Comparison of ENCODE assay signal across 16 cellular contexts in the genomic region with DNA sequence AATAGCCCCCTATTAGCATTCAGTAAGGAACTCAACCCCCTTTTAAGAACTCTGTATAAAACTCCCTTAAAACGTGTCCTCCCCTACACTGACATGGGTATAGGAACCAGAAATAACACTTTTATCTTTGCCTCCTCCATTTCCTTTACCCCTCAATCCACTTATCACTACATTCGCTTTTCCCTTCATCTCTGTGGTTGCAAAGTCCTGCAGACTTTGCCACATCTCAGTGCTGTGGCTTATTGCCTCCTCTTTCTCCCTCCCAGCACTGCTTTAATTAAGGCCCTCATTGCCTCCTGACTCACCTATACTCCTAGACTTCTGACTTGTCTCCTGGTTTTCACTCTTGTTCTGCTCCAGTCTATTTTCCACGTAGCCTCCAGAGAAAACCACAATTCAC.
"Had no signal": no experiment of that assay in that cellular context is flagged by ENCODE, and none has a peak within 500 bp of the region (broad histone marks: within the 10 kb centered on the region; RNA-seq: fewer than 3 reads in every experiment).

No MANE protein-coding gene starts in this region.

- H3K36me3 ChIP-seq: left lung, right atrium auricular region, suprapubic skin had no signal

- H3K4me3 ChIP-seq: dorsolateral prefrontal cortex, left lung, right atrium auricular region, skin epidermis, suprapubic skin had no signal

- H3K9me3 ChIP-seq: left lung, right atrium auricular region, suprapubic skin had no signal

- H3K27ac ChIP-seq: dorsolateral prefrontal cortex, left lung, right atrium auricular region, skin epidermis, suprapubic skin had no signal

- ATAC-seq: esophagus mucosa, left lung, natural killer cell had no signal

- H3K4me1 ChIP-seq: left lung, right atrium auricular region, suprapubic skin had no signal

- DNase-seq: activated CD4-positive, alpha-beta T cell treated with anti-CD3 and anti-CD28 coated beads for 1 hour; activated CD4-positive, alpha-beta T cell treated with anti-CD3 and anti-CD28 coated beads, Interleukin-2, amount 50 U/mL, for 4 hours; activated naive CD4-positive, alpha-beta T cell treated with anti-CD3 and anti-CD28 coated beads, Interleukin-2, amount 50 U/mL, for 16 hours; dorsolateral prefrontal cortex; hypothalamus; kidney; left lung; mammary epithelial cell; natural killer cell; nucleus accumbens; posterior cingulate gyrus; trophoblast cell had no signal

- FAIRE-seq: kidney had no signal

- H3K27me3 ChIP-seq: left lung, right atrium auricular region, suprapubic skin had no signal
